Comparison of ENCODE assay signal across 11 cellular contexts in the genomic region with DNA sequence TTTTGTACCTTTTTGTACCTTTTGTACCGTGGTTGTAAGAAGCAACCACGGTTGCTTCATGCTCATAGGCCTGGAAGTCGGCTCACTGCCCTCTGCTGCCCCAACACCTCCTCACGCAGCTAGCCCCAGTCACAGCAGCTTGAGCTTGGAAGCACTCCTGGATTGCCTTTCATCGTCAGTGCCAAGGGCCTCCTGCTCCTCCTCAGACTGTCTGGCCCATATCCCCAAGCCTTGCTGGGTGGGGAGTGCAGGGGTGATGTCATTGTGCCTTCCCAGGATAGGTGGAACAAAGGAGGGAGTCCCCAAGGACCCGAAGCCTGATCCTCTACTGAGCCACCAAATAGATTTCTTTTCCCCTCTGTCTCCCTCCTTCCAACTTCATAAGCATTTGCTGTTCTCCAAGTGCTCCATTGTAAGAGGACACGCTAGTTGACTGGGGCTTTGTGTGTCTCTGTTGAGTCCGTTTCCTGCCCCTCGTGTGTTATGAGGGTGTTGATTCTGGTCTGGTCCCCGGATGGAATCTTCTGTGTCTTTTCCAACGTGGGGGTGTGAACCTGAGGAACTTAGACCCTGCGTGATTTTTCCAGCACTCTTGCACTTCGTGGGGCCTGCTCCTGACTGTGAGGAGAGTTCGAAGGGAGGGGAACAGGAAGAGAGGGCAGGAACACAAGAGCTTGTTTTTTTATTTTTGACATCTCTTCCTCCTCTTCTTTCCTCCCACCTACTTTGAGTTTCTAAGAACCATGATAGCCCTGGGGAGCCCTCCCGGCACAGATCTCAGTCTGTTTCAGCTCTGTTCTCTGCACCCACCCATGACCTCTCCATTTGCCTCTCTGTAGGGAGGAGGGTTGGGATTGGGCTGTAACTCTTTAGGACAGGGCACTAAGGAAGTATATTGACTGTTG.
A peak's percentile ranks its signal among the peaks of the same experiment; 100 is the strongest.
DNase-seq lines count a peak whose midpoint lies in the region; ATAC-seq and TF ChIP-seq lines count a peak whose summit lies in the region.
"Had no signal": no experiment of that assay in that cellular context is flagged by ENCODE, and none has a peak within 500 bp of the region (broad histone marks: within the 10 kb centered on the region; RNA-seq: fewer than 3 reads in every experiment).

No MANE protein-coding gene starts in this region.

- peak; percentile 43 for DNase-seq in activated CD8-positive, alpha-beta T cell treated with anti-CD3 and anti-CD28 coated beads, Interleukin-2, amount 10 ng/mL, durations not matched to agents 7 days and 5 days
- peak; percentile 63 for DNase-seq in left ventricle myocardium superior
- no peak for DNase-seq in activated effector memory CD4-positive, alpha-beta T cell treated with anti-CD3 and anti-CD28 coated beads, Interleukin-2, amount 50 U/mL, for 16 hours
- no peak for DNase-seq in globus pallidus (ENCODE audit: low spot score)
- no peak for DNase-seq in lower leg skin (ENCODE audit: low spot score in 2 of 2)
- DNase-seq: amniotic stem cell, kidney glomerular epithelial cell had no signal

- H3K27me3 Mint-ChIP-seq in IgD-negative memory B cell, result no peaks in the 10 kb centered on the region
- no peaks in the 10 kb centered on the region for H3K27me3 Mint-ChIP-seq in activated CD8-positive, alpha-beta T cell treated with anti-CD3 and anti-CD28 coated beads, Interleukin-2, amount 10 ng/mL, durations not matched to agents 7 days and 5 days (ENCODE audit: low read depth)

- intact Hi-C loops in left ventricle myocardium superior (cut with micrococcal nuclease) (no loop called here), lower leg skin (cut with DNase I; ENCODE audit: low total_unique reads) (no loop called here)

- H3K4me3 ChIP-seq in skeletal muscle satellite cell (ENCODE audit: low read length) (no peak overlapping the region), lower leg skin (ENCODE audit: low read depth, poor library complexity, severe bottlenecking) (no peak overlapping the region)

- H3K27ac Mint-ChIP-seq in IgD-negative memory B cell, result peak overlapping the region; percentile 70 to 92 (median 88)
- H3K27ac Mint-ChIP-seq in activated CD8-positive, alpha-beta T cell treated with anti-CD3 and anti-CD28 coated beads, Interleukin-2, amount 10 ng/mL, durations not matched to agents 7 days and 5 days, result peak overlapping the region; percentile 96

- ATAC-seq in activated CD8-positive, alpha-beta T cell treated with anti-CD3 and anti-CD28 coated beads, Interleukin-2, amount 10 ng/mL, durations not matched to agents 7 days and 5 days, result peak; percentile 48
- ATAC-seq in left ventricle myocardium superior (peak; percentile 72), HG03135 (IDR thresholded peaks at IDR 0.05; ENCODE audit: unreplicated experiment) (no peak)
- ATAC-seq: Panc1 had no signal

- H3K4me1 Mint-ChIP-seq in IgD-negative memory B cell, result peaks cover 59 to 80% (median 67%) of the 10 kb centered on the region in 3 donors
- H3K4me1 Mint-ChIP-seq in activated CD8-positive, alpha-beta T cell treated with anti-CD3 and anti-CD28 coated beads, Interleukin-2, amount 10 ng/mL, durations not matched to agents 7 days and 5 days (ENCODE audit: low read depth), result peaks cover 84% of the 10 kb centered on the region

- H3K36me3 ChIP-seq in skeletal muscle satellite cell (ENCODE audit: insufficient read depth, low read length), result peaks cover 17% of the 10 kb centered on the region

- H3K9me3 ChIP-seq in skeletal muscle satellite cell (replicated peaks; ENCODE audit: low read length), result no peaks in the 10 kb centered on the region

- TF ChIP-seq POLR2A in lower leg skin (IDR thresholded peaks at IDR 0.05), result no peak

- H3K4me2 ChIP-seq in skeletal muscle satellite cell (ENCODE audit: low read length), result peak overlapping the region; percentile 6

- H3K4me3 Mint-ChIP-seq in IgD-negative memory B cell, result peak overlapping the region; percentile 57 to 90 (median 73)
- H3K4me3 Mint-ChIP-seq in activated CD8-positive, alpha-beta T cell treated with anti-CD3 and anti-CD28 coated beads, Interleukin-2, amount 10 ng/mL, durations not matched to agents 7 days and 5 days, result peak overlapping the region; percentile 70

- no peak for TF ChIP-seq CTCF in lower leg skin (IDR thresholded peaks at IDR 0.05)

- peaks cover 50% of the 10 kb centered on the region for H3K4me1 ChIP-seq in skeletal muscle satellite cell (ENCODE audit: control insufficient read depth, insufficient read depth, low read length)

- H3K9me3 Mint-ChIP-seq in IgD-negative memory B cell, result no peaks in the 10 kb centered on the region
- H3K9me3 Mint-ChIP-seq in activated CD8-positive, alpha-beta T cell treated with anti-CD3 and anti-CD28 coated beads, Interleukin-2, amount 10 ng/mL, durations not matched to agents 7 days and 5 days (ENCODE audit: insufficient read depth), result no peaks in the 10 kb centered on the region

- H3K9ac ChIP-seq in skeletal muscle satellite cell (ENCODE audit: low read depth, low read length), result no peak overlapping the region

- no peaks in the 10 kb centered on the region for H3K27me3 ChIP-seq in skeletal muscle satellite cell (ENCODE audit: control insufficient read depth, insufficient read depth, low read length)

- peaks cover 8% of the 10 kb centered on the region for H3K36me3 Mint-ChIP-seq in IgD-negative memory B cell
- peaks cover 56% of the 10 kb centered on the region for H3K36me3 Mint-ChIP-seq in activated CD8-positive, alpha-beta T cell treated with anti-CD3 and anti-CD28 coated beads, Interleukin-2, amount 10 ng/mL, durations not matched to agents 7 days and 5 days (ENCODE audit: low read depth)

- WGBS in lower leg skin, 2 donors, result 55 to 65% methylated on average over 15 of the region's 15 CpGs

- POLR2A ChIA-PET in activated CD8-positive, alpha-beta T cell treated with anti-CD3 and anti-CD28 coated beads, Interleukin-2, amount 10 ng/mL, durations not matched to agents 7 days and 5 days (lab: Charles Lee), result interaction anchor here (0.6 to 4.1 kb wide), 6 partner anchors 20 to 626 kb away, joined by 3 to 27 read pairs (median 4); partner anchors contain the start of gene PSME4

- CTCF ChIA-PET in activated CD8-positive, alpha-beta T cell treated with anti-CD3 and anti-CD28 coated beads, Interleukin-2, amount 10 ng/mL, durations not matched to agents 7 days and 5 days (lab: Charles Lee), result interaction anchor here (1.0 to 5.8 kb wide), 8 partner anchors 9 to 73 kb away, joined by 3 to 57 read pairs (median 13); no protein-coding TSS in a partner anchor

Comparison
In these comparisons a context has a peak if more than half of its experiments do, and no peak if none do; other contexts are left out.
1. DNase-seq: peak in activated CD8-positive, alpha-beta T cell treated with anti-CD3 and anti-CD28 coated beads, Interleukin-2, amount 10 ng/mL, durations not matched to agents 7 days and 5 days (single experiment) and left ventricle myocardium superior (single experiment); none in activated effector memory CD4-positive, alpha-beta T cell treated with anti-CD3 and anti-CD28 coated beads, Interleukin-2, amount 50 U/mL, for 16 hours (single experiment), globus pallidus (single experiment) and lower leg skin (0 of 2).